Comparison of ENCODE assay signal across 8 cellular contexts in the genomic region with DNA sequence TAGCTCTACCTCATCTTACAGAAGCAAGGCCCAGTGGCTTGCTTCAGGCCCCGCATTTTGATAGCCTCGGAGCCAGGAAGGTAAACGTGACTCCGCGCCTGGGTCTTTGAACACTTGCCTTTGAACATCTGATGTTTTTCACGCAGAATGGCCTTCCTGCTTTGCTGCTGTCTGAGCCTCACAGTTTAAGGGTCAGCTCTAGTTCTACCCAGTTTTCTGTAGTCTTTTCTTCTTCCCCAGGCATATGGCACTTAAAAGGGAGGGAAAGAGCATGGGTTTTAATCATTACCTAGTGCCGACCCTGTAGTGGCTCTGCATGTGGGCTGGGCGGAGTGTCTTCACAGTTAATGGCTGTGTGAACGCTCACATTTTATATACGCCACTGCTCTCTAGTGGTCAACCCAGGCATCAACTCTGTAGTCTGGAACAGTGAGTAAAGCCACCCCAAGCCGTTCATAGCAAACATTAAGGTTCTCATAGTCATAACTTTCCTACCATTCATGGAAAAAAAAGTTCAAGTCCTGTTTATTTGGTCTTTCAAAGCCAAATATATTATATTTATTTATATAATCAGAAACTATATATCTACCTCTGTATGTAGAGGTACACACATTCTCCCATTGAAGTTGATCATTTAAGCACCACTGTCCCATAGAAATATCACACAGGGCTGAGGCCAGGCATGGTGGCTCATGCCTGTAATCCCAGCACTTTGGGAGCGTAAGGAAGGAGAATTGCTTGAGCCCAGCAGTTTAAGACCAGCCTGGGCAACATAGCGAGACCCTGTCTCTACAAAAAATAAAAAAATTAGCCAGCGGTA.
DNase-seq lines count a peak whose midpoint lies in the region; ATAC-seq, FAIRE-seq and TF ChIP-seq lines count a peak whose summit lies in the region.

No MANE protein-coding gene starts in this region.

- no peaks in the 10 kb centered on the region for H3K79me2 ChIP-seq in keratinocyte (ENCODE audit: control insufficient read depth, insufficient read depth, low read length)

- peak; percentile 87 for DNase-seq in AG20443 (ENCODE audit: low spot score)
- DNase-seq in NCI-H2171 (lab: John Stamatoyannopoulos, UW): peak; percentile 69
- peak; percentile 50 for DNase-seq in UCSD-AML1 (lab: John Stamatoyannopoulos, UW; ENCODE audit: unreplicated experiment)
- DNase-seq in T47D (ENCODE audit: low read depth in 1 of 2, low spot score in 1 of 2): peak; percentile 63 to 88
- no peak for DNase-seq in keratinocyte (ENCODE audit: low read depth, low spot score)
- peak; percentile 42 to 63 for DNase-seq in stimulated activated CD4-positive, alpha-beta T cell treated with anti-CD3 and anti-CD28 coated beads, Interleukin-1b, Interleukin-23, amount 100 ng/mL, for 4 hours (ENCODE audit: low read depth in 2 of 2)

- ATAC-seq in GM18907 (IDR thresholded peaks at IDR 0.05; ENCODE audit: unreplicated experiment): peak; percentile 97
- peak; percentile 93 for ATAC-seq in HG03108 (IDR thresholded peaks at IDR 0.05; ENCODE audit: unreplicated experiment)

- H3K4me2 ChIP-seq in keratinocyte (ENCODE audit: control insufficient read depth, extremely low read depth, insufficient read depth, low read depth, low read length): no peak overlapping the region

- H3K36me3 ChIP-seq in keratinocyte (ENCODE audit: control insufficient read depth in 2 of 2, extremely low read depth in 1 of 2, insufficient read depth in 2 of 2, low read length in 2 of 2): no peaks in the 10 kb centered on the region

- no peak overlapping the region for H3K9ac ChIP-seq in keratinocyte (ENCODE audit: control insufficient read depth, extremely low read depth, insufficient read depth, low read length)

- H3K9me3 ChIP-seq in keratinocyte (ENCODE audit: control insufficient read depth, low read depth, low read length): no peaks in the 10 kb centered on the region

- in situ Hi-C loops in T47D (cut with HindIII; ENCODE audit: low pct_unique_long_range_greater_than_20kb, low sequenced_read_pairs): loop anchor here (10.0 kb wide), 1 partner anchor 642 kb away; no protein-coding TSS in a partner anchor

- FAIRE-seq in keratinocyte (lab: Jason Lieb, UNC): peak; percentile 92

- no peak overlapping the region for H3K27ac ChIP-seq in keratinocyte (ENCODE audit: control insufficient read depth, insufficient read depth, low read length)

- no peaks in the 10 kb centered on the region for H4K20me1 ChIP-seq in keratinocyte (ENCODE audit: control insufficient read depth, extremely low read depth, insufficient read depth, low read length)

- H3K4me3 ChIP-seq in keratinocyte (ENCODE audit: control insufficient read depth in 2 of 3, extremely low read depth in 1 of 3, insufficient read depth in 2 of 3, low read depth in 1 of 3, low read length in 3 of 3): no peak overlapping the region

- no peaks in the 10 kb centered on the region for H3K27me3 ChIP-seq in keratinocyte (ENCODE audit: control insufficient read depth, extremely low read depth, insufficient read depth, low read length)

- dilution Hi-C loops in keratinocyte (cut with MboI; ENCODE audit: extremely low pct_ligation_motif_present, low sequenced_read_pairs): loop anchor here (5.0 kb wide), 1 partner anchor 74 kb away; no protein-coding TSS in a partner anchor

- H3K4me1 ChIP-seq in keratinocyte (ENCODE audit: control insufficient read depth, extremely low read depth, insufficient read depth, low read length): no peaks in the 10 kb centered on the region

- TF ChIP-seq CTCF in keratinocyte (optimal IDR thresholded peaks at IDR 0.05 in 1 of 3, IDR thresholded peaks at IDR 0.05 in 1 of 3, conservative IDR thresholded peaks at IDR 0.05 in 1 of 3; ENCODE audit: extremely low read depth in 1 of 3, insufficient read depth in 2 of 3, low read length in 3 of 3): peak; percentile 79 to 89 (median 81)

- peak overlapping the region; percentile 0 for H2AFZ ChIP-seq in keratinocyte (ENCODE audit: control insufficient read depth, low read length)

- H3K9me1 ChIP-seq in keratinocyte (ENCODE audit: control insufficient read depth, extremely low read depth, insufficient read depth, low read length): no peaks in the 10 kb centered on the region
